1 cellular context compared by ENCODE assay signal in the genomic region with DNA sequence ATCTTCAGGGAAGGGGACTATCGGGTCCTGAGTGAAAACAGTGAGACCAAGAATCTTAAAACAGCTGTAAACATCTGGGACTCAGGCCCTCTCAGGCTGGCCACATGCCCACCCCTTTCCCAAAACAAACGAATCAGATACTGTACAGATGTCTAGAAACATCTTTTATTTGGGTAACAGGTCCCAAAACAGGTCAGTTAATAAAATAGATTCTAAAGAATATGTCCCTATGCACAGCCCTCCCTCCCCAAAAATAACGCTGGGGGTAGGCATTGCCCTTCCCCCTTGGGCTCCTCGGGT.
TF ChIP-seq lines count a peak whose summit lies in the region.

No MANE protein-coding gene starts in this region.

TF ChIP-seq in HepG2, 621 proteins besides CTCF, POLR2A, EP300 and RAD21:
- TF ChIP-seq, protein P1, sequence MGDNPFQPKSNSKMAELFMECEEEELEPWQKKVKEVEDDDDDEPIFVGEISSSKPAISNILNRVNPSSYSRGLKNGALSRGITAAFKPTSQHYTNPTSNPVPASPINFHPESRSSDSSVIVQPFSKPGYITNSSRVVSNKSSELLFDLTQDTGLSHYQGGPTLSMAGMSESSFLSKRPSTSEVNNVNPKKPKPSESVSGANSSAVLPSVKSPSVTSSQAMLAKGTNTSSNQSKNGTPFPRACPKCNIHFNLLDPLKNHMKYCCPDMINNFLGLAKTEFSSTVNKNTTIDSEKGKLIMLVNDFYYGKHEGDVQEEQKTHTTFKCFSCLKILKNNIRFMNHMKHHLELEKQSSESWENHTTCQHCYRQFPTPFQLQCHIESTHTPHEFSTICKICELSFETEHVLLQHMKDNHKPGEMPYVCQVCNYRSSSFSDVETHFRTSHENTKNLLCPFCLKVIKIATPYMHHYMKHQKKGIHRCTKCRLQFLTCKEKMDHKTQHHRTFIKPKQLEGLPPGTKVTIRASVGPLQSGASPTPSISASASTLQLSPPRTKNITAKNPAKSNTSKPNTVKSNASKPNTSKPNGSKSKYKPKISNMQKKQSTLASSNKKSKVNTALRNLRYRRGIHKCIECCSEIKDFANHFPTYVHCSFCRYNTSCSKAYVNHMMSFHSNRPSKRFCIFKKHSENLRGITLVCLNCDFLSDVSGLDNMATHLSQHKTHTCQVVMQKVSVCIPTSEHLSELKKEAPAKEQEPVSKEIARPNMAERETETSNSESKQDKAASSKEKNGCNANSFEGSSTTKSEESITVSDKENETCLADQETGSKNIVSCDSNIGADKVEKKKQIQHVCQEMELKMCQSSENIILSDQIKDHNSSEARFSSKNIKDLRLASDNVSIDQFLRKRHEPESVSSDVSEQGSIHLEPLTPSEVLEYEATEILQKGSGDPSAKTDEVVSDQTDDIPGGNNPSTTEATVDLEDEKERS (CRISPR knock-in tag; IDR thresholded peaks at IDR 0.05) = no peak
- TF ChIP-seq, protein P2, sequence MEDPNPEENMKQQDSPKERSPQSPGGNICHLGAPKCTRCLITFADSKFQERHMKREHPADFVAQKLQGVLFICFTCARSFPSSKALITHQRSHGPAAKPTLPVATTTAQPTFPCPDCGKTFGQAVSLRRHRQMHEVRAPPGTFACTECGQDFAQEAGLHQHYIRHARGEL (CRISPR knock-in tag; IDR thresholded peaks at IDR 0.05) = no peak
- TF ChIP-seq, protein P3, sequence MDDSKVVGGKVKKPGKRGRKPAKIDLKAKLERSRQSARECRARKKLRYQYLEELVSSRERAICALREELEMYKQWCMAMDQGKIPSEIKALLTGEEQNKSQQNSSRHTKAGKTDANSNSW (CRISPR knock-in tag; IDR thresholded peaks at IDR 0.05; ENCODE audit: borderline replicate concordance) = no peak
- TF ChIP-seq, protein P4, sequence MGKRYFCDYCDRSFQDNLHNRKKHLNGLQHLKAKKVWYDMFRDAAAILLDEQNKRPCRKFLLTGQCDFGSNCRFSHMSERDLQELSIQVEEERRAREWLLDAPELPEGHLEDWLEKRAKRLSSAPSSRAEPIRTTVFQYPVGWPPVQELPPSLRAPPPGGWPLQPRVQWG (CRISPR knock-in tag; IDR thresholded peaks at IDR 0.05; ENCODE audit: borderline replicate concordance, low read depth) = no peak
- TF ChIP-seq, protein P5, sequence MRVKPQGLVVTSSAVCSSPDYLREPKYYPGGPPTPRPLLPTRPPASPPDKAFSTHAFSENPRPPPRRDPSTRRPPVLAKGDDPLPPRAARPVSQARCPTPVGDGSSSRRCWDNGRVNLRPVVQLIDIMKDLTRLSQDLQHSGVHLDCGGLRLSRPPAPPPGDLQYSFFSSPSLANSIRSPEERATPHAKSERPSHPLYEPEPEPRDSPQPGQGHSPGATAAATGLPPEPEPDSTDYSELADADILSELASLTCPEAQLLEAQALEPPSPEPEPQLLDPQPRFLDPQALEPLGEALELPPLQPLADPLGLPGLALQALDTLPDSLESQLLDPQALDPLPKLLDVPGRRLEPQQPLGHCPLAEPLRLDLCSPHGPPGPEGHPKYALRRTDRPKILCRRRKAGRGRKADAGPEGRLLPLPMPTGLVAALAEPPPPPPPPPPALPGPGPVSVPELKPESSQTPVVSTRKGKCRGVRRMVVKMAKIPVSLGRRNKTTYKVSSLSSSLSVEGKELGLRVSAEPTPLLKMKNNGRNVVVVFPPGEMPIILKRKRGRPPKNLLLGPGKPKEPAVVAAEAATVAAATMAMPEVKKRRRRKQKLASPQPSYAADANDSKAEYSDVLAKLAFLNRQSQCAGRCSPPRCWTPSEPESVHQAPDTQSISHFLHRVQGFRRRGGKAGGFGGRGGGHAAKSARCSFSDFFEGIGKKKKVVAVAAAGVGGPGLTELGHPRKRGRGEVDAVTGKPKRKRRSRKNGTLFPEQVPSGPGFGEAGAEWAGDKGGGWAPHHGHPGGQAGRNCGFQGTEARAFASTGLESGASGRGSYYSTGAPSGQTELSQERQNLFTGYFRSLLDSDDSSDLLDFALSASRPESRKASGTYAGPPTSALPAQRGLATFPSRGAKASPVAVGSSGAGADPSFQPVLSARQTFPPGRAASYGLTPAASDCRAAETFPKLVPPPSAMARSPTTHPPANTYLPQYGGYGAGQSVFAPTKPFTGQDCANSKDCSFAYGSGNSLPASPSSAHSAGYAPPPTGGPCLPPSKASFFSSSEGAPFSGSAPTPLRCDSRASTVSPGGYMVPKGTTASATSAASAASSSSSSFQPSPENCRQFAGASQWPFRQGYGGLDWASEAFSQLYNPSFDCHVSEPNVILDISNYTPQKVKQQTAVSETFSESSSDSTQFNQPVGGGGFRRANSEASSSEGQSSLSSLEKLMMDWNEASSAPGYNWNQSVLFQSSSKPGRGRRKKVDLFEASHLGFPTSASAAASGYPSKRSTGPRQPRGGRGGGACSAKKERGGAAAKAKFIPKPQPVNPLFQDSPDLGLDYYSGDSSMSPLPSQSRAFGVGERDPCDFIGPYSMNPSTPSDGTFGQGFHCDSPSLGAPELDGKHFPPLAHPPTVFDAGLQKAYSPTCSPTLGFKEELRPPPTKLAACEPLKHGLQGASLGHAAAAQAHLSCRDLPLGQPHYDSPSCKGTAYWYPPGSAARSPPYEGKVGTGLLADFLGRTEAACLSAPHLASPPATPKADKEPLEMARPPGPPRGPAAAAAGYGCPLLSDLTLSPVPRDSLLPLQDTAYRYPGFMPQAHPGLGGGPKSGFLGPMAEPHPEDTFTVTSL (CRISPR knock-in tag; IDR thresholded peaks at IDR 0.05; ENCODE audit: borderline replicate concordance) = no peak
- TF ChIP-seq ZNF235 (CRISPR knock-in tag; IDR thresholded peaks at IDR 0.05; ENCODE audit: borderline replicate concordance) = no peak
- TF ChIP-seq ATAD3A (CRISPR knock-in tag; IDR thresholded peaks at IDR 0.05) = no peak
- no peak for TF ChIP-seq ZNF615 (CRISPR knock-in tag; IDR thresholded peaks at IDR 0.05; ENCODE audit: borderline replicate concordance)
TF ChIP-seq in HepG2: peak in this region for 0.
